Comparison of ENCODE assay signal across 23 cellular contexts in the genomic region with DNA sequence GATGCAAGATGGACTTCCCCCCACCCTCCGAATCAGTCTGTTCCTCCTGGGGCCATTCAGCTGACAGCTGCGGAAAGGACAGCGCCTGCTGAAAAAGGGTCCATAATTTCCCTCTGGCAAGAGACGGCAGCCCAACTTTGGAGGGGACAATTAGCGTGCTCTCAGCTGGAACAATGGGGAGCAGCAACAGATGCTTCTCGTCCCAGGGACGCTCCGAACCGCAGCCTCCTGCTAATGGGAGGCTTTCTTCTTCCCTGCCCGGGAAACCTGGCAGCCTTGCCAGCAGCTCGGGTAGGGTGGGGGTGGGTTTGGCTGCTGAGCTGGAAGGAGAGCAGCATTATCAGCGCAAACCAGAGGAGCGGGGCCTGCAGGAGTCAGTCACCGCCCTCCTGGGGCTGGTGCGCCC.
A peak's percentile ranks its signal among the peaks of the same experiment; 100 is the strongest.
DNase-seq lines count a peak whose midpoint lies in the region; ATAC-seq, FAIRE-seq and TF ChIP-seq lines count a peak whose summit lies in the region.
"Had no signal": no experiment of that assay in that cellular context is flagged by ENCODE, and none has a peak within 500 bp of the region (broad histone marks: within the 10 kb centered on the region; RNA-seq: fewer than 3 reads in every experiment).

No MANE protein-coding gene starts in this region.

- H3K9me3 ChIP-seq in astrocyte (ENCODE audit: insufficient read depth, low read depth, low read length), result no peaks in the 10 kb centered on the region
- no peaks in the 10 kb centered on the region for H3K9me3 ChIP-seq in keratinocyte (ENCODE audit: control insufficient read depth, low read depth, low read length)
- peaks cover 6% of the 10 kb centered on the region for H3K9me3 ChIP-seq in psoas muscle
- H3K9me3 ChIP-seq: esophagus squamous epithelium, transverse colon had no signal

- H3K9ac ChIP-seq in astrocyte (ENCODE audit: low read length) (no peak overlapping the region), keratinocyte (ENCODE audit: control insufficient read depth, extremely low read depth, insufficient read depth, low read length) (no peak overlapping the region)

- H3K4me1 ChIP-seq in astrocyte (ENCODE audit: insufficient read depth, low read length), result no peaks in the 10 kb centered on the region
- no peaks in the 10 kb centered on the region for H3K4me1 ChIP-seq in keratinocyte (ENCODE audit: control insufficient read depth, extremely low read depth, insufficient read depth, low read length)
- no peaks in the 10 kb centered on the region for H3K4me1 ChIP-seq in psoas muscle
- H3K4me1 ChIP-seq: esophagus squamous epithelium, heart left ventricle, transverse colon had no signal

- dilution Hi-C loops in keratinocyte (cut with MboI; ENCODE audit: extremely low pct_ligation_motif_present, low sequenced_read_pairs), result no loop called here

- H3K27me3 Mint-ChIP-seq in astrocyte (ENCODE audit: low read depth, unreplicated experiment), result peaks cover 7% of the 10 kb centered on the region
- H3K27me3 Mint-ChIP-seq: activated CD4-positive, alpha-beta T cell treated with anti-CD3 and anti-CD28 coated beads for 36 hours; activated CD8-positive, alpha-beta memory T cell treated with anti-CD3 and anti-CD28 coated beads, Interleukin-2, amount 10 ng/mL, durations not matched to agents 7 days and 5 days; activated naive CD8-positive, alpha-beta T cell treated with anti-CD3 and anti-CD28 coated beads, Interleukin-2, amount 50 U/mL, for 24 hours; CD4-positive, CD25-positive, alpha-beta regulatory T cell had no signal

- peaks cover 7% of the 10 kb centered on the region for H3K4me1 Mint-ChIP-seq in astrocyte (ENCODE audit: low read depth, unreplicated experiment)
- H3K4me1 Mint-ChIP-seq: activated CD4-positive, alpha-beta T cell treated with anti-CD3 and anti-CD28 coated beads for 36 hours; activated CD8-positive, alpha-beta memory T cell treated with anti-CD3 and anti-CD28 coated beads, Interleukin-2, amount 10 ng/mL, durations not matched to agents 7 days and 5 days; activated naive CD8-positive, alpha-beta T cell treated with anti-CD3 and anti-CD28 coated beads, Interleukin-2, amount 50 U/mL, for 24 hours; CD4-positive, CD25-positive, alpha-beta regulatory T cell; mesothelial cell of epicardium had no signal

- H3K4me3 Mint-ChIP-seq in astrocyte (ENCODE audit: unreplicated experiment), result no peak overlapping the region
- H3K4me3 Mint-ChIP-seq: activated CD4-positive, alpha-beta T cell treated with anti-CD3 and anti-CD28 coated beads for 36 hours; activated CD8-positive, alpha-beta memory T cell treated with anti-CD3 and anti-CD28 coated beads, Interleukin-2, amount 10 ng/mL, durations not matched to agents 7 days and 5 days; activated naive CD8-positive, alpha-beta T cell treated with anti-CD3 and anti-CD28 coated beads, Interleukin-2, amount 50 U/mL, for 24 hours; CD4-positive, CD25-positive, alpha-beta regulatory T cell; mesothelial cell of epicardium; neural crest cell had no signal

- TF ChIP-seq CTCF in astrocyte (IDR thresholded peaks at IDR 0.05; ENCODE audit: insufficient read depth, low read depth, low read length) (no peak), keratinocyte (optimal IDR thresholded peaks at IDR 0.05 in 1 of 3, IDR thresholded peaks at IDR 0.05 in 1 of 3, conservative IDR thresholded peaks at IDR 0.05 in 1 of 3; ENCODE audit: extremely low read depth in 1 of 3, insufficient read depth in 2 of 3, low read length in 3 of 3) (no peak), psoas muscle (IDR thresholded peaks at IDR 0.05) (no peak)

- intact Hi-C loops in psoas muscle (cut with DNase I), result no loop called here

- no peaks in the 10 kb centered on the region for H3K36me3 Mint-ChIP-seq in astrocyte (ENCODE audit: low read depth, unreplicated experiment)
- H3K36me3 Mint-ChIP-seq: activated CD8-positive, alpha-beta memory T cell treated with anti-CD3 and anti-CD28 coated beads, Interleukin-2, amount 10 ng/mL, durations not matched to agents 7 days and 5 days; CD4-positive, CD25-positive, alpha-beta regulatory T cell; mesothelial cell of epicardium had no signal

- ATAC-seq in psoas muscle, result no peak
- no peak for ATAC-seq in GM18520 (IDR thresholded peaks at IDR 0.05; ENCODE audit: unreplicated experiment)
- ATAC-seq: activated CD4-positive, alpha-beta T cell treated with anti-CD3 and anti-CD28 coated beads for 36 hours; activated CD8-positive, alpha-beta memory T cell treated with anti-CD3 and anti-CD28 coated beads, Interleukin-2, amount 10 ng/mL, durations not matched to agents 7 days and 5 days; activated naive CD8-positive, alpha-beta T cell treated with anti-CD3 and anti-CD28 coated beads, Interleukin-2, amount 50 U/mL, for 24 hours; heart left ventricle had no signal

- peaks cover 4% of the 10 kb centered on the region for H3K9me3 Mint-ChIP-seq in astrocyte (ENCODE audit: unreplicated experiment)

- FAIRE-seq in astrocyte (lab: Jason Lieb, UNC) (no peak), keratinocyte (lab: Jason Lieb, UNC) (no peak)
- FAIRE-seq: kidney had no signal

- H3K9me1 ChIP-seq in keratinocyte (ENCODE audit: control insufficient read depth, extremely low read depth, insufficient read depth, low read length), result no peaks in the 10 kb centered on the region

- peak overlapping the region; percentile 66 for H3K4me2 ChIP-seq in astrocyte (ENCODE audit: low read length)
- H3K4me2 ChIP-seq in keratinocyte (ENCODE audit: control insufficient read depth, extremely low read depth, insufficient read depth, low read depth, low read length), result no peak overlapping the region

- 8 to 11% (median 10%) methylated on average over 13 to 15 of the region's 15 CpGs for WGBS in psoas muscle, 3 donors

- no peak overlapping the region for H3K4me3 ChIP-seq in astrocyte (ENCODE audit: insufficient read depth, low read depth, low read length)
- H3K4me3 ChIP-seq in keratinocyte (ENCODE audit: control insufficient read depth in 2 of 3, extremely low read depth in 1 of 3, insufficient read depth in 2 of 3, low read depth in 1 of 3, low read length in 3 of 3), result no peak overlapping the region
- no peak overlapping the region for H3K4me3 ChIP-seq in psoas muscle
- H3K4me3 ChIP-seq: esophagus squamous epithelium, heart left ventricle, transverse colon had no signal

- DNase-seq in Ammon's horn (ENCODE audit: low spot score) (peak; percentile 59), NCI-H1092 (lab: John Stamatoyannopoulos, UW) (peak; percentile 83), astrocyte (ENCODE audit: low read depth) (no peak), keratinocyte (ENCODE audit: low read depth, low spot score) (no peak), psoas muscle (no peak), NCI-H524 (lab: John Stamatoyannopoulos, UW) (no peak), SIG-M5 (lab: John Stamatoyannopoulos, UW) (no peak)
- DNase-seq: activated CD4-positive, alpha-beta T cell treated with anti-CD3 and anti-CD28 coated beads for 36 hours; activated CD8-positive, alpha-beta memory T cell treated with anti-CD3 and anti-CD28 coated beads, Interleukin-2, amount 10 ng/mL, durations not matched to agents 7 days and 5 days; activated naive CD8-positive, alpha-beta T cell treated with anti-CD3 and anti-CD28 coated beads, Interleukin-2, amount 50 U/mL, for 24 hours; CD4-positive, CD25-positive, alpha-beta regulatory T cell; DMS79; effector CD8-positive, alpha-beta T cell; esophagus squamous epithelium; heart left ventricle; kidney; NCI-H2029; stimulated activated naive CD4-positive, alpha-beta T cell treated with Interleukin-2 at 50 U/mL for 16 hours; transverse colon had no signal

- no peaks in the 10 kb centered on the region for H3K79me2 ChIP-seq in astrocyte (ENCODE audit: insufficient read depth, low read length)
- no peaks in the 10 kb centered on the region for H3K79me2 ChIP-seq in keratinocyte (ENCODE audit: control insufficient read depth, insufficient read depth, low read length)

- H2AFZ ChIP-seq in astrocyte (ENCODE audit: low read depth, low read length) (peak overlapping the region; percentile 61), keratinocyte (ENCODE audit: control insufficient read depth, low read length) (peak overlapping the region; percentile 40)

- H4K20me1 ChIP-seq in astrocyte (ENCODE audit: insufficient read depth, low read length) (no peaks in the 10 kb centered on the region), keratinocyte (ENCODE audit: control insufficient read depth, extremely low read depth, insufficient read depth, low read length) (no peaks in the 10 kb centered on the region)

- no peak overlapping the region for H3K27ac ChIP-seq in astrocyte (ENCODE audit: low read depth, low read length)
- H3K27ac ChIP-seq in keratinocyte (ENCODE audit: control insufficient read depth, insufficient read depth, low read length), result no peak overlapping the region
- no peak overlapping the region for H3K27ac ChIP-seq in psoas muscle
- H3K27ac ChIP-seq: esophagus squamous epithelium, heart left ventricle, transverse colon had no signal

- H3K27me3 ChIP-seq in astrocyte (ENCODE audit: insufficient read depth, low read length) (no peaks in the 10 kb centered on the region), keratinocyte (ENCODE audit: control insufficient read depth, extremely low read depth, insufficient read depth, low read length) (peaks cover 3% of the 10 kb centered on the region), psoas muscle (ENCODE audit: insufficient read depth in 3 of 3, low read length in 2 of 3) (no peaks in the 10 kb centered on the region)
- H3K27me3 ChIP-seq: esophagus squamous epithelium, transverse colon had no signal

- H3K36me3 ChIP-seq in astrocyte (ENCODE audit: insufficient read depth, low read length) (no peaks in the 10 kb centered on the region), keratinocyte (ENCODE audit: control insufficient read depth in 2 of 2, extremely low read depth in 1 of 2, insufficient read depth in 2 of 2, low read length in 2 of 2) (no peaks in the 10 kb centered on the region), psoas muscle (ENCODE audit: insufficient read depth in 1 of 2, low read depth in 1 of 2) (no peaks in the 10 kb centered on the region)
- H3K36me3 ChIP-seq: esophagus squamous epithelium, heart left ventricle, transverse colon had no signal

- H3K27ac Mint-ChIP-seq in astrocyte (ENCODE audit: unreplicated experiment), result no peak overlapping the region
- H3K27ac Mint-ChIP-seq: activated CD4-positive, alpha-beta T cell treated with anti-CD3 and anti-CD28 coated beads for 36 hours; activated CD8-positive, alpha-beta memory T cell treated with anti-CD3 and anti-CD28 coated beads, Interleukin-2, amount 10 ng/mL, durations not matched to agents 7 days and 5 days; activated naive CD8-positive, alpha-beta T cell treated with anti-CD3 and anti-CD28 coated beads, Interleukin-2, amount 50 U/mL, for 24 hours; activated T-helper 2 cell treated with anti-CD3 and anti-CD28 coated beads, Interferon-gamma antibody, Interleukin-2, Interleukin-4, amounts not matched to agents 10 μg/mL and 5 μg/mL and 100 μg/mL, durations not matched to agents 14 hours and 24 hours and 36 hours; CD4-positive, CD25-positive, alpha-beta regulatory T cell; mesothelial cell of epicardium had no signal

Comparison
In these comparisons a context has a peak if more than half of its experiments do, and no peak if none do; other contexts are left out.
1. DNase-seq: peak in Ammon's horn (single experiment) and NCI-H1092 (single experiment); none in astrocyte (single experiment), keratinocyte (single experiment), psoas muscle (0 of 2), NCI-H524 (0 of 2) and SIG-M5 (single experiment).